Comparison of ENCODE assay signal across 1 cellular context in the genomic region with DNA sequence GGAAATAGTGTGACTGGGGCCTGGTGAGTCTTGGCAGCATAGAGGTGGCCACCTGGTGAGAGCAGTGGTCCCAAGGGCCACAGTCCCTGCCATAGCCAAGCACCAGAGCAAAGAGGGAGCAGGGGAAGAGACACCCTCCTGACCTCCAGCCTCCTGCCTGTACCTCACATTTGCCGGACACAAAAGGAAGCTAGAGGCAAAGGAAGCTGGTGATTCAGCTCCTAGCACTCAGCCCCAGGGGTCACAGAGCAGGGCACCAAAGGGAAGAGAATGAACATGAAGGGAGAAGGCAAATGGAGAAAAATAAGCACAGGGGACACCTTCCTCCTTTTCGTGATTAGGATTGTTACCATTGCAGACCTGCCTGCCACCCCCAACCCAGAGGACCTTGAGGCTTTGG.
TF ChIP-seq lines count a peak whose summit lies in the region.

No MANE protein-coding gene starts in this region.

TF ChIP-seq in HepG2, 621 proteins besides CTCF, POLR2A, EP300 and RAD21 (continued from another document):
- TF ChIP-seq, protein P1, sequence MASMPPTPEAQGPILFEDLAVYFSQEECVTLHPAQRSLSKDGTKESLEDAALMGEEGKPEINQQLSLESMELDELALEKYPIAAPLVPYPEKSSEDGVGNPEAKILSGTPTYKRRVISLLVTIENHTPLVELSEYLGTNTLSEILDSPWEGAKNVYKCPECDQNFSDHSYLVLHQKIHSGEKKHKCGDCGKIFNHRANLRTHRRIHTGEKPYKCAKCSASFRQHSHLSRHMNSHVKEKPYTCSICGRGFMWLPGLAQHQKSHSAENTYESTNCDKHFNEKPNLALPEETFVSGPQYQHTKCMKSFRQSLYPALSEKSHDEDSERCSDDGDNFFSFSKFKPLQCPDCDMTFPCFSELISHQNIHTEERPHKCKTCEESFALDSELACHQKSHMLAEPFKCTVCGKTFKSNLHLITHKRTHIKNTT (CRISPR knock-in tag; IDR thresholded peaks at IDR 0.05) = no peak
- no peak for TF ChIP-seq GFI1 (CRISPR knock-in tag; IDR thresholded peaks at IDR 0.05; ENCODE audit: borderline replicate concordance)
